In genomic region chr13:75170321-75170720, GRCh38 we compare ENCODE assay signal across 18 cellular contexts.
DNase-seq lines count a peak whose midpoint lies in the region; ATAC-seq and TF ChIP-seq lines count a peak whose summit lies in the region.
"Had no signal": no experiment of that assay in that cellular context is flagged by ENCODE, and none has a peak within 500 bp of the region (broad histone marks: within the 10 kb centered on the region; RNA-seq: fewer than 3 reads in every experiment).

No MANE protein-coding gene starts in this region.

- H3K4me3 ChIP-seq in endodermal cell (ENCODE audit: low read length) = no peak overlapping the region

- no peaks in the 10 kb centered on the region for H3K36me3 ChIP-seq in endodermal cell (ENCODE audit: control insufficient read depth, insufficient read depth, low read length)

- H3K9me3 Mint-ChIP-seq in endodermal cell = no peaks in the 10 kb centered on the region
- H3K9me3 Mint-ChIP-seq: CD4-positive, alpha-beta T cell; HFFc6 had no signal

- peak overlapping the region; percentile 83 for H3K27ac ChIP-seq in endodermal cell (ENCODE audit: low read depth, low read length)
- H3K27ac ChIP-seq: 22Rv1 had no signal

- DNase-seq in DMS 273 (lab: John Stamatoyannopoulos, UW; ENCODE audit: unreplicated experiment) (peak; percentile 1), DMS 273 treated with DMSO at 0.1 percent for 48 hours (lab: John Stamatoyannopoulos, UW) (no peak), endodermal cell (no peak), medulla oblongata (ENCODE audit: extremely low spot score) (peak; percentile 54), DMS53 (lab: John Stamatoyannopoulos, UW) (no peak), middle frontal gyrus (ENCODE audit: extremely low spot score, low spot score) (no peak)
- DNase-seq: AML-193; Calu3; CD4-positive, alpha-beta T cell; DMS153; DND-41; GDM1; HCEC 1CT; HFFc6 had no signal

- no peaks in the 10 kb centered on the region for H3K36me3 Mint-ChIP-seq in endodermal cell (ENCODE audit: low read depth)
- H3K36me3 Mint-ChIP-seq: IgD-negative memory B cell had no signal

- no peak overlapping the region for H3K9ac ChIP-seq in endodermal cell (ENCODE audit: extremely low read depth, low read length, poor library complexity, severe bottlenecking)

- ATAC-seq in HG02840 (IDR thresholded peaks at IDR 0.05; ENCODE audit: low FRiP score, unreplicated experiment) = no peak
- no peak for ATAC-seq in GM19324 (IDR thresholded peaks at IDR 0.05; ENCODE audit: low FRiP score, unreplicated experiment)

- no peak overlapping the region for H3K4me3 Mint-ChIP-seq in endodermal cell
- H3K4me3 Mint-ChIP-seq: CD4-positive, alpha-beta T cell; HFFc6; IgD-negative memory B cell had no signal

- WGBS in endodermal cell (ENCODE audit: insufficient coverage in 1 of 2, insufficient read length in 1 of 2), 2 experiments = 77 to 96% methylated on average over 1 to 3 of the region's 3 CpGs

- H3K27me3 Mint-ChIP-seq in endodermal cell (ENCODE audit: insufficient read depth) = no peaks in the 10 kb centered on the region
- H3K27me3 Mint-ChIP-seq: CD4-positive, alpha-beta T cell; IgD-negative memory B cell had no signal

- no peaks in the 10 kb centered on the region for H3K27me3 ChIP-seq in endodermal cell (ENCODE audit: control insufficient read depth, insufficient read depth, low read length, poor library complexity, severe bottlenecking)

- H3K27ac Mint-ChIP-seq in endodermal cell = no peak overlapping the region
- H3K27ac Mint-ChIP-seq: CD4-positive, alpha-beta T cell; HFFc6; IgD-negative memory B cell had no signal

- H3K4me1 Mint-ChIP-seq in endodermal cell = no peaks in the 10 kb centered on the region
- H3K4me1 Mint-ChIP-seq: IgD-negative memory B cell had no signal

- no peaks in the 10 kb centered on the region for H3K9me3 ChIP-seq in endodermal cell (ENCODE audit: control insufficient read depth, low read length)

- no peak for TF ChIP-seq CTCF in endodermal cell (conservative IDR thresholded peaks at IDR 0.05)

- no peaks in the 10 kb centered on the region for H3K4me1 ChIP-seq in endodermal cell (ENCODE audit: control insufficient read depth, insufficient read depth, low read length)

Comparison
In these comparisons a context has a peak if more than half of its experiments do, and no peak if none do; other contexts are left out.
1. DNase-seq: peak in DMS 273 (single experiment) and medulla oblongata (single experiment); none in DMS 273 treated with DMSO at 0.1 percent for 48 hours (single experiment), endodermal cell (single experiment), DMS53 (single experiment) and middle frontal gyrus (single experiment).